Comparison of ENCODE assay signal across 18 cellular contexts in genomic region chr9:32704343-32704742, GRCh38.
"Had no signal": no experiment of that assay in that cellular context is flagged by ENCODE, and none has a peak within 500 bp of the region (broad histone marks: within the 10 kb centered on the region; RNA-seq: fewer than 3 reads in every experiment).

No MANE protein-coding gene starts in this region.

- H3K27ac ChIP-seq: foreskin keratinocyte, left ventricle myocardium inferior, lower lobe of right lung, psoas muscle, right lobe of liver, spleen, tibial artery, upper lobe of left lung, uterus had no signal

- H3K4me1 ChIP-seq: foreskin keratinocyte, left ventricle myocardium inferior, lower lobe of right lung, psoas muscle, right lobe of liver, spleen, tibial artery, upper lobe of left lung, uterus had no signal

- DNase-seq: kidney; left cardiac atrium; left ventricle myocardium inferior; lower lobe of right lung; midbrain; naive B cell; psoas muscle; retina; right lobe of liver; spleen; stimulated activated CD4-positive, alpha-beta T cell treated with anti-CD3 and anti-CD28 coated beads, Interleukin-15, amount 100 ng/mL, for 24 hours; stimulated activated CD4-positive, alpha-beta T cell treated with anti-CD3 and anti-CD28 coated beads, Interleukin-1b, Interleukin-23, amount 100 ng/mL, for 48 hours; stimulated activated CD4-positive, alpha-beta T cell treated with anti-CD3 and anti-CD28 coated beads, Interleukin-4, amount 100 ng/mL, for 24 hours; tibial artery; upper lobe of left lung; uterus had no signal

- H3K4me3 ChIP-seq: left ventricle myocardium inferior, lower lobe of right lung, psoas muscle, right lobe of liver, spleen, tibial artery, upper lobe of left lung, uterus had no signal

- H3K27me3 ChIP-seq: right lobe of liver, spleen, tibial artery, upper lobe of left lung, uterus had no signal

- ATAC-seq: left cardiac atrium; lower lobe of right lung; psoas muscle; stimulated activated memory B cell treated with anti-CD40 and anti-IgM and Interleukin-4, amounts not matched to agents 10 μg/mL and 1 μg/mL and 100 μg/mL, for 72 hours had no signal

- H3K36me3 ChIP-seq: left ventricle myocardium inferior, lower lobe of right lung, right lobe of liver, spleen, tibial artery, upper lobe of left lung, uterus had no signal

- H3K9me3 ChIP-seq: left ventricle myocardium inferior, lower lobe of right lung, psoas muscle, right lobe of liver, spleen, tibial artery, upper lobe of left lung, uterus had no signal
